Comparison of ENCODE assay signal across 15 cellular contexts in genomic region chr1:215583185-215583692, GRCh38. TPM values are rescaled to one million over a fixed set of nuclear protein-coding genes. Genes with fewer than 3 reads are reported as not detected.
A peak's percentile ranks its signal among the peaks of the same experiment; 100 is the strongest.
DNase-seq lines count a peak whose midpoint lies in the region; ATAC-seq, FAIRE-seq and TF ChIP-seq lines count a peak whose summit lies in the region.
"Had no signal": no experiment of that assay in that cellular context is flagged by ENCODE, and none has a peak within 500 bp of the region (broad histone marks: within the 10 kb centered on the region; RNA-seq: fewer than 3 reads in every experiment).

No MANE protein-coding gene starts in this region.

- intact Hi-C loops in pancreas (cut with DNase I) (no loop called here), lower leg skin (cut with DNase I; ENCODE audit: low total_unique reads) (no loop called here)
- intact Hi-C loops in CD4-positive, alpha-beta T cell (cut with DNase I, micrococcal nuclease): no loop called here

- H3K27ac ChIP-seq in HUES64 (ENCODE audit: low read depth, low read length): peak overlapping the region; percentile 8; the same call in 1 of the 2 replicates
- H3K27ac ChIP-seq in epithelial cell of prostate: peak overlapping the region; percentile 74
- peak overlapping the region in 2 of 4 donors; percentile 54 to 57 for H3K27ac ChIP-seq in pancreas
- no peak overlapping the region for H3K27ac ChIP-seq in CD4-positive, alpha-beta T cell (ENCODE audit: low read depth, low read length)

- H3K4me3 ChIP-seq in HUES64 (ENCODE audit: low read length) (no peak overlapping the region), pancreas (no peak overlapping the region), lower leg skin (ENCODE audit: low read depth, poor library complexity, severe bottlenecking) (no peak overlapping the region)

- POLR2A ChIA-PET in CD4-positive, alpha-beta T cell (lab: Charles Lee): no interaction called here

- TF ChIP-seq POLR2A in lower leg skin (IDR thresholded peaks at IDR 0.05): no peak

- WGBS in HUES64: 69% methylated on average over 5 of the region's 5 CpGs
- WGBS in pancreas, 2 donors: 70 to 76% methylated on average over 5 of the region's 5 CpGs
- WGBS in lower leg skin, 2 donors: 65 to 80% methylated on average over 5 of the region's 5 CpGs

- no peak for FAIRE-seq in pancreas (lab: Jason Lieb, UNC)

- H3K27me3 ChIP-seq in HUES64 (ENCODE audit: insufficient read depth, low read length): no peaks in the 10 kb centered on the region
- H3K27me3 ChIP-seq in pancreas: no peaks in the 10 kb centered on the region
- H3K27me3 ChIP-seq in CD4-positive, alpha-beta T cell (ENCODE audit: control insufficient read depth, insufficient read depth, low read length): no peaks in the 10 kb centered on the region

- peaks cover 6% of the 10 kb centered on the region for H3K9me3 Mint-ChIP-seq in CD4-positive, alpha-beta T cell

- H3K9me3 ChIP-seq in HUES64 (ENCODE audit: insufficient read depth, low read depth, low read length) (peaks cover 9% of the 10 kb centered on the region; the same call in 1 of the 2 replicates), pancreas (no peaks in the 10 kb centered on the region)
- no peaks in the 10 kb centered on the region for H3K9me3 ChIP-seq in CD4-positive, alpha-beta T cell (ENCODE audit: control insufficient read depth, low read length)

- TF ChIP-seq CTCF in pancreas (IDR thresholded peaks at IDR 0.05) (no peak), lower leg skin (IDR thresholded peaks at IDR 0.05) (no peak)
- no peak for TF ChIP-seq CTCF in CD4-positive, alpha-beta T cell (IDR thresholded peaks at IDR 0.05)

- DNase-seq in epithelial cell of prostate (ENCODE audit: low read depth, low spot score): peak; percentile 41
- DNase-seq in pancreas: peak in 3 of 6 donors; percentile 6 to 22 (median 22)
- no peak for DNase-seq in effector CD4-positive, alpha-beta T cell
- DNase-seq in CD4-positive, alpha-beta T cell: no peak
- DNase-seq in SHP77 (lab: John Stamatoyannopoulos, UW): no peak
- DNase-seq in lower leg skin (ENCODE audit: low spot score in 2 of 2): no peak
- DNase-seq: activated CD4-positive, alpha-beta T cell treated with anti-CD3 and anti-CD28 coated beads, Interleukin-2, amount 50 U/mL, for 1 hour; H7; kidney glomerular epithelial cell; NCI-H526 treated with DMSO at 0.1 percent for 48 hours; occipital lobe; stimulated activated naive CD4-positive, alpha-beta T cell treated with Interleukin-2 at 50 U/mL for 16 hours had no signal

- H3K36me3 ChIP-seq in HUES64 (ENCODE audit: insufficient read depth, low read length) (peaks cover 80% of the 10 kb centered on the region), pancreas (peaks cover 0 to 33% (median 0%) of the 10 kb centered on the region in 3 donors)

- no peak overlapping the region for H3K9ac ChIP-seq in HUES64 (ENCODE audit: low read depth, low read length)

- peaks cover 68% of the 10 kb centered on the region for H3K36me3 Mint-ChIP-seq in CD4-positive, alpha-beta T cell (ENCODE audit: low read depth)

- ATAC-seq in GM19351 (IDR thresholded peaks at IDR 0.05; ENCODE audit: unreplicated experiment): peak; percentile 47
- peak; percentile 56 to 88 (median 63) for ATAC-seq in pancreas
- no peak for ATAC-seq in CD4-positive, alpha-beta T cell (ENCODE audit: poor library complexity)

- no peaks in the 10 kb centered on the region for H3K4me1 Mint-ChIP-seq in CD4-positive, alpha-beta T cell (ENCODE audit: low read depth)

- H3K4me1 ChIP-seq in HUES64 (ENCODE audit: insufficient read depth, low read length) (peaks cover 5% of the 10 kb centered on the region; the same call in 1 of the 2 replicates), pancreas (no peaks in the 10 kb centered on the region)

- no peaks in the 10 kb centered on the region for H3K27me3 Mint-ChIP-seq in CD4-positive, alpha-beta T cell

- no peak overlapping the region for H3K27ac Mint-ChIP-seq in CD4-positive, alpha-beta T cell

- no peak overlapping the region for H3K4me3 Mint-ChIP-seq in CD4-positive, alpha-beta T cell
- H3K4me3 Mint-ChIP-seq: CD14-positive monocyte had no signal

- CTCF ChIA-PET in CD4-positive, alpha-beta T cell (lab: Charles Lee): no interaction called here

RNA-seq across cellular contexts. Expression of gene KCTD3, which starts 16.1 kb away (rescaled TPM):
- polyA plus RNA-seq in HUES64 (2013, experiment 1 of 2): 42.2 TPM
- 41.8 TPM for polyA plus RNA-seq in HUES64 (2013, experiment 2 of 2)
- total RNA-seq in pancreas: 10 to 100 TPM; 18.3 to 36.4 (median 24.8) TPM
- 10 to 100 TPM; 20.4 to 34.9 TPM for polyA plus RNA-seq in pancreas
- 1 to 10 TPM; 3.0 to 4.8 TPM for total RNA-seq in CD4-positive, alpha-beta T cell
- total RNA-seq in lower leg skin: 10 to 100 TPM; 20.4 to 32.4 (median 31.3) TPM
